15 cellular contexts compared by ENCODE assay signal in the genomic region with DNA sequence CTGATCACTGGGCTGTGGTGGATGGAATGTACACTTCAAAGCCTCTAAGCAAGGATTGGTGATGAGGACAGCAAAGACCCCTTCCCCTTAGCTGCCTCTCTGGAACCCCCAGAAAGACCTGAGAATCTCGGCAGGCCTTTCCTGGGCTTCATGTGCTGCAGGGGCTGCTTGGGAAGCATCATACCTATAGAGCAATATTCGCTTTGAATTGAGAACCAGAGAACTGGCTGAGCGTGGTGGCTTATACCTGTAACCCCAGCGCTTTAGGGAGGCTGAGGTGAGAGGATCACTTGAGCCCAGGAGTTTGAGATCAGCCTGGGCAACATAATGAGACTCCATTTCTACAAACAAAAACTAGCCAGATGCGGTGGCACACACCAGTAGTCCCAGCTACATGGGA. TPM values are rescaled to one million over a fixed set of nuclear protein-coding genes. Genes with fewer than 3 reads are reported as not detected.
DNase-seq lines count a peak whose midpoint lies in the region; ATAC-seq and TF ChIP-seq lines count a peak whose summit lies in the region.
"Had no signal": no experiment of that assay in that cellular context is flagged by ENCODE, and none has a peak within 500 bp of the region (broad histone marks: within the 10 kb centered on the region; RNA-seq: fewer than 3 reads in every experiment).

No MANE protein-coding gene starts in this region.

- no peak overlapping the region for H3K4me2 ChIP-seq in mesenchymal stem cell (ENCODE audit: low read length, poor library complexity, severe bottlenecking)

- peaks cover 17% of the 10 kb centered on the region for H3K27me3 Mint-ChIP-seq in activated CD8-positive, alpha-beta memory T cell treated with anti-CD3 and anti-CD28 coated beads, Interleukin-2, amount 10 ng/mL, durations not matched to agents 7 days and 5 days
- H3K27me3 Mint-ChIP-seq in stimulated activated naive B cell treated with anti-CD40 and anti-IgM and Interleukin-4, amounts not matched to agents 10 μg/mL and 1 μg/mL and 100 μg/mL, for 72 hours = peaks cover 6 to 12% of the 10 kb centered on the region in 2 donors
- no peaks in the 10 kb centered on the region for H3K27me3 Mint-ChIP-seq in T-helper 2 cell treated with Interferon-gamma antibody and Interleukin-4, amounts not matched to agents 5 μg/mL and 100 μg/mL, for 36 hours (ENCODE audit: low read depth)

- no peak overlapping the region for H3K4me3 Mint-ChIP-seq in activated CD8-positive, alpha-beta memory T cell treated with anti-CD3 and anti-CD28 coated beads, Interleukin-2, amount 10 ng/mL, durations not matched to agents 7 days and 5 days
- no peak overlapping the region for H3K4me3 Mint-ChIP-seq in stimulated activated naive B cell treated with anti-CD40 and anti-IgM and Interleukin-4, amounts not matched to agents 10 μg/mL and 1 μg/mL and 100 μg/mL, for 72 hours
- H3K4me3 Mint-ChIP-seq in T-helper 2 cell treated with Interferon-gamma antibody and Interleukin-4, amounts not matched to agents 5 μg/mL and 100 μg/mL, for 36 hours = no peak overlapping the region
- H3K4me3 Mint-ChIP-seq: CD4-positive, CD25-positive, alpha-beta regulatory T cell had no signal

- H2BK5ac ChIP-seq in mesenchymal stem cell (ENCODE audit: low read depth, low read length, poor library complexity, severe bottlenecking) = no peak overlapping the region

- no peak for ATAC-seq in activated CD8-positive, alpha-beta memory T cell treated with anti-CD3 and anti-CD28 coated beads, Interleukin-2, amount 10 ng/mL, durations not matched to agents 7 days and 5 days
- ATAC-seq in stimulated activated naive B cell treated with anti-CD40 and anti-IgM and Interleukin-4, amounts not matched to agents 10 μg/mL and 1 μg/mL and 100 μg/mL, for 72 hours (replicated peaks) = peak in 1 of 2 donors; percentile 4

- H4K91ac ChIP-seq in mesenchymal stem cell (ENCODE audit: low read length) = peak overlapping the region; percentile 53

- CTCF ChIA-PET in activated CD8-positive, alpha-beta memory T cell treated with anti-CD3 and anti-CD28 coated beads, Interleukin-2, amount 10 ng/mL, durations not matched to agents 7 days and 5 days (lab: Charles Lee) = interaction anchor here (1.1 to 2.8 kb wide), 3 partner anchors 52 to 159 kb away, joined by 3 to 10 read pairs (median 3); partner anchors contain the start of gene AHCYL1
- CTCF ChIA-PET in GM10248 (lab: Yijun Ruan, JAX) = interaction anchor here (1.3 to 2.1 kb wide), 2 partner anchors 30 to 52 kb away, joined by 3 to 7 read pairs; partner anchors contain the start of gene AHCYL1

- peak overlapping the region in 1 of 2 experiments; percentile 61 for H3K18ac ChIP-seq in mesenchymal stem cell (ENCODE audit: low read depth in 1 of 2, low read length in 2 of 2)

- no peak overlapping the region for H3K27ac Mint-ChIP-seq in activated CD8-positive, alpha-beta memory T cell treated with anti-CD3 and anti-CD28 coated beads, Interleukin-2, amount 10 ng/mL, durations not matched to agents 7 days and 5 days
- peak overlapping the region; percentile 62 for H3K27ac Mint-ChIP-seq in stimulated activated naive B cell treated with anti-CD40 and anti-IgM and Interleukin-4, amounts not matched to agents 10 μg/mL and 1 μg/mL and 100 μg/mL, for 72 hours
- H3K27ac Mint-ChIP-seq in T-helper 2 cell treated with Interferon-gamma antibody and Interleukin-4, amounts not matched to agents 5 μg/mL and 100 μg/mL, for 36 hours = no peak overlapping the region
- H3K27ac Mint-ChIP-seq: CD4-positive, CD25-positive, alpha-beta regulatory T cell had no signal

- no peak overlapping the region for H3K9ac ChIP-seq in mesenchymal stem cell (ENCODE audit: low read length)
- H3K9ac ChIP-seq: GM23248 had no signal

- DNase-seq in activated CD8-positive, alpha-beta memory T cell treated with anti-CD3 and anti-CD28 coated beads, Interleukin-2, amount 10 ng/mL, durations not matched to agents 7 days and 5 days = peak; percentile 39
- no peak for DNase-seq in activated CD8-positive, alpha-beta memory T cell treated with anti-CD3 and anti-CD28 coated beads, Interleukin-2, amount 50 U/mL, for 48 hours
- peak; percentile 7 for DNase-seq in H7
- no peak for DNase-seq in mesenchymal stem cell
- no peak for DNase-seq in stimulated activated naive B cell treated with anti-CD40 and anti-IgM and Interleukin-4, amounts not matched to agents 10 μg/mL and 1 μg/mL and 100 μg/mL, for 72 hours
- no peak for DNase-seq in GM10248 (ENCODE audit: extremely low spot score)
- no peak for DNase-seq in T-helper 2 cell treated with Interferon-gamma antibody and Interleukin-4, amounts not matched to agents 5 μg/mL and 100 μg/mL, for 36 hours (ENCODE audit: low spot score)
- DNase-seq: CD4-positive, CD25-positive, alpha-beta regulatory T cell; DMS79; GM23248; NCI-H1436; NCI-H2081; NCI-H345; NCI-H526 treated with DMSO at 0.1 percent for 48 hours had no signal

- 98% methylated on average over 3 of the region's 5 CpGs for WGBS in mesenchymal stem cell

- peak overlapping the region in 1 of 2 experiments; percentile 35 for H3K4ac ChIP-seq in mesenchymal stem cell (ENCODE audit: low read depth in 1 of 2, low read length in 2 of 2)

- H3K9me3 Mint-ChIP-seq in activated CD8-positive, alpha-beta memory T cell treated with anti-CD3 and anti-CD28 coated beads, Interleukin-2, amount 10 ng/mL, durations not matched to agents 7 days and 5 days (ENCODE audit: low read depth) = peaks cover 8% of the 10 kb centered on the region
- peaks cover 9 to 13% of the 10 kb centered on the region in 2 donors for H3K9me3 Mint-ChIP-seq in stimulated activated naive B cell treated with anti-CD40 and anti-IgM and Interleukin-4, amounts not matched to agents 10 μg/mL and 1 μg/mL and 100 μg/mL, for 72 hours
- H3K9me3 Mint-ChIP-seq in T-helper 2 cell treated with Interferon-gamma antibody and Interleukin-4, amounts not matched to agents 5 μg/mL and 100 μg/mL, for 36 hours = peaks cover 15% of the 10 kb centered on the region

- peaks cover 4% of the 10 kb centered on the region for H3K9me3 ChIP-seq in mesenchymal stem cell (ENCODE audit: control insufficient read depth, low read length)

- H2BK120ac ChIP-seq in mesenchymal stem cell (ENCODE audit: low read depth, low read length) = no peak overlapping the region

- H3K36me3 Mint-ChIP-seq in activated CD8-positive, alpha-beta memory T cell treated with anti-CD3 and anti-CD28 coated beads, Interleukin-2, amount 10 ng/mL, durations not matched to agents 7 days and 5 days = peaks cover 16% of the 10 kb centered on the region
- H3K36me3 Mint-ChIP-seq in stimulated activated naive B cell treated with anti-CD40 and anti-IgM and Interleukin-4, amounts not matched to agents 10 μg/mL and 1 μg/mL and 100 μg/mL, for 72 hours = peaks cover 27 to 39% of the 10 kb centered on the region in 2 donors
- peaks cover 28% of the 10 kb centered on the region for H3K36me3 Mint-ChIP-seq in T-helper 2 cell treated with Interferon-gamma antibody and Interleukin-4, amounts not matched to agents 5 μg/mL and 100 μg/mL, for 36 hours (ENCODE audit: low read depth)

- no peaks in the 10 kb centered on the region for H3K79me1 ChIP-seq in mesenchymal stem cell (replicated peaks; ENCODE audit: low read length, poor library complexity, severe bottlenecking)

- H2AK5ac ChIP-seq in mesenchymal stem cell (ENCODE audit: low read length, severe bottlenecking) = peak overlapping the region; percentile 38

- POLR2A ChIA-PET in GM10248 (lab: Yijun Ruan, JAX) = no interaction called here

- H3K36me3 ChIP-seq in H7 (replicated peaks; ENCODE audit: control insufficient read depth, insufficient read depth, low read length) = no peaks in the 10 kb centered on the region
- H3K36me3 ChIP-seq in mesenchymal stem cell (ENCODE audit: control insufficient read depth in 1 of 2, insufficient read depth in 2 of 2, low read depth in 1 of 2, low read length in 2 of 2) = peaks cover 26 to 27% of the 10 kb centered on the region in 2 experiments

- peaks cover 24% of the 10 kb centered on the region for H3K4me1 Mint-ChIP-seq in activated CD8-positive, alpha-beta memory T cell treated with anti-CD3 and anti-CD28 coated beads, Interleukin-2, amount 10 ng/mL, durations not matched to agents 7 days and 5 days
- H3K4me1 Mint-ChIP-seq in stimulated activated naive B cell treated with anti-CD40 and anti-IgM and Interleukin-4, amounts not matched to agents 10 μg/mL and 1 μg/mL and 100 μg/mL, for 72 hours = peaks cover 6 to 7% of the 10 kb centered on the region in 2 donors
- H3K4me1 Mint-ChIP-seq in T-helper 2 cell treated with Interferon-gamma antibody and Interleukin-4, amounts not matched to agents 5 μg/mL and 100 μg/mL, for 36 hours (ENCODE audit: low read depth) = peaks cover 5% of the 10 kb centered on the region

- H3K27ac ChIP-seq in mesenchymal stem cell (ENCODE audit: low read length, poor library complexity, severe bottlenecking) = no peak overlapping the region
- H3K27ac ChIP-seq: GM23248 had no signal

- H2BK15ac ChIP-seq in mesenchymal stem cell (ENCODE audit: low read depth, poor library complexity, severe bottlenecking) = no peak overlapping the region

- no peak overlapping the region for H3K23ac ChIP-seq in mesenchymal stem cell (ENCODE audit: low read length in 2 of 2)

- H2BK12ac ChIP-seq in mesenchymal stem cell (ENCODE audit: low read length in 2 of 2) = peak overlapping the region; percentile 21 to 85

- TF ChIP-seq CTCF in GM10248 (IDR thresholded peaks at IDR 0.05; ENCODE audit: control extremely low read depth, extremely low read depth, low read depth, missing control alignments) = no peak

- peaks cover 48% of the 10 kb centered on the region for H3K4me1 ChIP-seq in mesenchymal stem cell (ENCODE audit: control insufficient read depth, insufficient read depth, low read depth, low read length)

- peak overlapping the region; percentile 19 for H4K8ac ChIP-seq in mesenchymal stem cell (ENCODE audit: low read length)

- no peaks in the 10 kb centered on the region; the same call in 1 of the 2 replicates for H3K27me3 ChIP-seq in H7 (ENCODE audit: control insufficient read depth, insufficient read depth, low read length)
- no peaks in the 10 kb centered on the region for H3K27me3 ChIP-seq in mesenchymal stem cell (ENCODE audit: control insufficient read depth in 1 of 2, insufficient read depth in 1 of 2, low read length in 2 of 2)

- H2AFZ ChIP-seq in mesenchymal stem cell (ENCODE audit: low read depth, low read length) = no peak overlapping the region
- H2AFZ ChIP-seq: GM23248 had no signal

- H3K4me3 ChIP-seq in H7 (ENCODE audit: insufficient read depth, low read depth, low read length) = no peak overlapping the region
- no peak overlapping the region for H3K4me3 ChIP-seq in mesenchymal stem cell (ENCODE audit: insufficient read depth in 1 of 2, low read depth in 1 of 2, low read length in 2 of 2)
- H3K4me3 ChIP-seq: GM23248 had no signal

- H3K14ac ChIP-seq in mesenchymal stem cell (ENCODE audit: low read length in 2 of 2) = no peak overlapping the region

RNA-seq across cellular contexts. Expression of gene CSF1, which starts 22.0 kb away (rescaled TPM):
- total RNA-seq in activated CD8-positive, alpha-beta memory T cell treated with anti-CD3 and anti-CD28 coated beads, Interleukin-2, amount 10 ng/mL, durations not matched to agents 7 days and 5 days = 100 to 1,000 TPM in 1 of 2 experiments, 10 to 100 TPM in 1; 77.6 to 143 TPM
- total RNA-seq in H7 (2014; rRNA removed; shearing (Covaris generic)) = 5.5 and 6.9 TPM in 2 replicates
- polyA plus RNA-seq in mesenchymal stem cell (2013, experiment 1 of 2) = 111 TPM
- 109 TPM for polyA plus RNA-seq in mesenchymal stem cell (2013, experiment 2 of 2)
- total RNA-seq: OCI-LY7 had no signal

RNA-seq across cellular contexts. Expression of gene AHCYL1, which starts 51.9 kb away (rescaled TPM):
- 10 to 100 TPM; 67.6 to 70.0 TPM for total RNA-seq in activated CD8-positive, alpha-beta memory T cell treated with anti-CD3 and anti-CD28 coated beads, Interleukin-2, amount 10 ng/mL, durations not matched to agents 7 days and 5 days
- total RNA-seq in H7 (2014; rRNA removed; shearing (Covaris generic)) = 49.1 and 54.3 TPM in 2 replicates
- 84.2 TPM for polyA plus RNA-seq in mesenchymal stem cell (2013, experiment 1 of 2)
- polyA plus RNA-seq in mesenchymal stem cell (2013, experiment 2 of 2) = 86.4 TPM

Comparison
In these comparisons a context has a peak if more than half of its experiments do, and no peak if none do; other contexts are left out.
1. DNase-seq: peak in activated CD8-positive, alpha-beta memory T cell treated with anti-CD3 and anti-CD28 coated beads, Interleukin-2, amount 10 ng/mL, durations not matched to agents 7 days and 5 days (single experiment) and H7 (single experiment); none in activated CD8-positive, alpha-beta memory T cell treated with anti-CD3 and anti-CD28 coated beads, Interleukin-2, amount 50 U/mL, for 48 hours (single experiment), mesenchymal stem cell (single experiment), stimulated activated naive B cell treated with anti-CD40 and anti-IgM and Interleukin-4, amounts not matched to agents 10 μg/mL and 1 μg/mL and 100 μg/mL, for 72 hours (single experiment), GM10248 (single experiment) and T-helper 2 cell treated with Interferon-gamma antibody and Interleukin-4, amounts not matched to agents 5 μg/mL and 100 μg/mL, for 36 hours (single experiment).